ENCODE assay signal across 8 cellular contexts in the genomic region with DNA sequence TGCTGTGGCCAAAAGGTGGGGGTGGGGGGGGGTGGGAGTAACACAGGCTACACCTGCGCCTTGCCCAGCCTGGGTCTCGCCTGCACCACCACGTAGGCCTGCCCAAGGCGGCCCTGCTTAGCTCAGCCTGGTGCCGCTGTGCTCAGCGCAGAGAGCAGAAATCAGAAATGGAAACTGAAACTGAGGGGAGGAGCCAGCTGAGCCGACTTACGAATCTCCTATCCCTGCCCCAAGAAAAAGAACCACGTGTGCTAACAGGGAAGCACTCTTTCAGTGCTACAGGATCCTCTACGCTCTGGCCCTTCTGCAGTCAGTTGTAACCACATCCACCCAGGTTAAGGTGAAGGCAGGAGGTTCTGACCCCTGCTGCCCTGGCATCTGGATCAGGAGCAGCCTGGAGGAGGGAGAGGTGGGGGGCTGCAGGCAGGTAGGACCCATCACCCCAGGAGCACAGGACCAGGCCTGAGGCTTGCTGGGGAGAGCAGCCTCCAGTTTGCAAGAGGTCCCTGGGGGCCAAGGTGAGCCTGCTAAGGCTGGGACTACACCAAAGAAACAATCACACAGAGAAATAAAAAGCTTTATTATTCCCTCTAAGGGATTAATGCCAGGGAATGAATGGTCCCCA. TPM values are rescaled to one million over a fixed set of nuclear protein-coding genes. Genes with fewer than 3 reads are reported as not detected.
DNase-seq lines count a peak whose midpoint lies in the region; ATAC-seq, FAIRE-seq and TF ChIP-seq lines count a peak whose summit lies in the region.

A gene (minus strand): TSS at position 163 of the 625 bp plus-strand sequence. CDS start 822 bp downstream, outside the sequence.

- peak within 1 kb of the TSS in 3 of 5 experiments; percentile 46 to 83 (median 67) for H3K27ac Mint-ChIP-seq in brain

- no peaks in the 10 kb centered on the region for H3K27me3 ChIP-seq in kidney epithelial cell (ENCODE audit: control insufficient read depth, insufficient read depth, low read length)

- DNase-seq in DMS153 treated with DMSO at 0.1 percent for 48 hours (lab: John Stamatoyannopoulos, UW; ENCODE audit: unreplicated experiment) (peak; percentile 75), Kasumi-1 (lab: John Stamatoyannopoulos, UW) (peak; percentile 96 to 98), kidney epithelial cell (ENCODE audit: low read depth) (no peak), iPS-NIHi7 (ENCODE audit: extremely low spot score) (no peak)
- peak; percentile 62 to 63 for DNase-seq in stimulated activated CD4-positive, alpha-beta T cell treated with anti-CD3 and anti-CD28 coated beads, Interleukin-2, amount 100 ng/mL, for 48 hours

- H3K4me3 Mint-ChIP-seq in brain = peak within 1 kb of the TSS; percentile 29 to 72 (median 52)

- peak; percentile 67 for ATAC-seq in GM21529 (IDR thresholded peaks at IDR 0.05; ENCODE audit: unreplicated experiment)

- peaks cover 14% of the 10 kb centered on the region for H3K27me3 Mint-ChIP-seq in brain

- TF ChIP-seq CTCF in brain (conservative IDR thresholded peaks at IDR 0.05) (no peak), kidney epithelial cell (IDR thresholded peaks at IDR 0.05; ENCODE audit: insufficient read depth, low read length, poor library complexity, severe bottlenecking) (no peak)

- FAIRE-seq in TTC549 (lab: Jason Lieb, UNC) = peak; percentile 60

- no peaks in the 10 kb centered on the region for H3K9me3 Mint-ChIP-seq in brain

- H3K36me3 Mint-ChIP-seq in brain = peaks cover 8% of the 10 kb centered on the region

- peak within 1 kb of the TSS; percentile 21 for H3K4me3 ChIP-seq in kidney epithelial cell (ENCODE audit: low read depth, low read length)

- peaks cover 21% of the 10 kb centered on the region for H3K4me1 Mint-ChIP-seq in brain

- no peaks in the 10 kb centered on the region for H3K36me3 ChIP-seq in kidney epithelial cell (ENCODE audit: control insufficient read depth, insufficient read depth, low read length)

RNA-seq across cellular contexts. Expression of the gene that starts here (rescaled TPM):
- polyA plus RNA-seq in brain (ENCODE audit: insufficient read depth, low read depth, low replicate concordance) = 4.2 TPM
- total RNA-seq in kidney epithelial cell = 10.0 and 14.7 TPM in 2 replicates

Comparison
In these comparisons a context has a peak if more than half of its experiments do, and no peak if none do; other contexts are left out.
1. DNase-seq: peak in DMS153 treated with DMSO at 0.1 percent for 48 hours (single experiment), Kasumi-1 (2 of 2) and stimulated activated CD4-positive, alpha-beta T cell treated with anti-CD3 and anti-CD28 coated beads, Interleukin-2, amount 100 ng/mL, for 48 hours (2 of 2); none in kidney epithelial cell (single experiment) and iPS-NIHi7 (single experiment).